In the genomic region with DNA sequence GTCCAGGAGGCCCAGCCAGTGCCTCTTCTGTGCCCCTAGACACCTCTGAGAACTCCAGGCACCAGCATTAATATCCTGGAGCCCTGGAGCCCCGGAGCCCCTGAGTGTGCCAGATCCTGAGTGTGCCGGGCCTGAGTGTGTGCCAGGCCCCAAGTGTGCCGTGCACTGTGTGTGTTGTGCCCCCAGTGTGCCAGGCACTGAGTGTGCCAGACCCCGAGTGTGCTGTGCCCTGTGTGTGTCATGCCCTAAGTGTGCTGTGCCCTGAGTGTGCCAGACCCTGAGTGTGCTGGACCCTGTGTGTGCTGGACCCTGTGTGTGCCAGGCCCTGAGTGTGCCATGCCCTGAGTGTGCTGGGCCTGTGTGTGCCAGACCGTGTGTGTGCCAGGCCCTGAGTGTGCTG, we compare ENCODE assay signal across 15 cellular contexts. TPM values are rescaled to one million over a fixed set of nuclear protein-coding genes. Genes with fewer than 3 reads are reported as not detected.
"Had no signal": no experiment of that assay in that cellular context is flagged by ENCODE, and none has a peak within 500 bp of the region (broad histone marks: within the 10 kb centered on the region; RNA-seq: fewer than 3 reads in every experiment).

No MANE protein-coding gene starts in this region.

- H3K4me3 Mint-ChIP-seq: activated CD4-positive, alpha-beta T cell treated with anti-CD3 and anti-CD28 coated beads, Interleukin-2, amount 10 ng/mL, durations not matched to agents 24 days and 14 days; activated naive CD4-positive, alpha-beta T cell treated with anti-CD3 and anti-CD28 coated beads, Interleukin-2, amount 50 U/mL, for 24 hours; natural killer cell; stimulated activated naive CD8-positive, alpha-beta T cell treated with anti-CD3 and anti-CD28 coated beads, Interleukin-15, Interleukin-2, amounts not matched to agents 100 ng/mL and 50 ng/mL, for 24 hours; T-cell; type B pancreatic cell had no signal

- H3K4me1 Mint-ChIP-seq: activated CD4-positive, alpha-beta T cell treated with anti-CD3 and anti-CD28 coated beads, Interleukin-2, amount 10 ng/mL, durations not matched to agents 24 days and 14 days; natural killer cell; T-cell had no signal

- H3K36me3 Mint-ChIP-seq: T-cell, type B pancreatic cell had no signal

- ATAC-seq: natural killer cell, SK-N-SH treated with all-trans-retinoic acid at 6 μM for 48 hours, T-cell had no signal

- DNase-seq: activated CD4-positive, alpha-beta T cell treated with anti-CD3 and anti-CD28 coated beads, Interleukin-2, amount 10 ng/mL, durations not matched to agents 24 days and 14 days; activated CD4-positive, CD25-positive, alpha-beta regulatory T cell; cerebellar nuclear complex; effector CD4-positive, alpha-beta T cell; heart right ventricle; mesendoderm; natural killer cell; stimulated activated CD4-positive, alpha-beta T cell treated with anti-CD3 and anti-CD28 coated beads, Interleukin-2, amount 100 ng/mL, for 24 hours had no signal

- H3K27ac Mint-ChIP-seq: activated CD4-positive, alpha-beta T cell treated with anti-CD3 and anti-CD28 coated beads, Interleukin-2, amount 10 ng/mL, durations not matched to agents 24 days and 14 days; activated naive CD4-positive, alpha-beta T cell treated with anti-CD3 and anti-CD28 coated beads, Interleukin-2, amount 50 U/mL, for 24 hours; activated T-helper 2 cell treated with anti-CD3 and anti-CD28 coated beads, Interferon-gamma antibody, Interleukin-2, Interleukin-4, amounts not matched to agents 10 μg/mL and 5 μg/mL and 100 μg/mL, durations not matched to agents 14 hours and 24 hours and 36 hours; natural killer cell; stimulated activated naive CD8-positive, alpha-beta T cell treated with anti-CD3 and anti-CD28 coated beads, Interleukin-15, Interleukin-2, amounts not matched to agents 100 ng/mL and 50 ng/mL, for 24 hours; T-cell; type B pancreatic cell had no signal

RNA-seq across cellular contexts. Expression of a gene that starts 54.1 kb away (rescaled TPM):
- total RNA-seq: bronchial epithelial cell had no signal
